ENCODE assay signal across 9 cellular contexts in the genomic region with DNA sequence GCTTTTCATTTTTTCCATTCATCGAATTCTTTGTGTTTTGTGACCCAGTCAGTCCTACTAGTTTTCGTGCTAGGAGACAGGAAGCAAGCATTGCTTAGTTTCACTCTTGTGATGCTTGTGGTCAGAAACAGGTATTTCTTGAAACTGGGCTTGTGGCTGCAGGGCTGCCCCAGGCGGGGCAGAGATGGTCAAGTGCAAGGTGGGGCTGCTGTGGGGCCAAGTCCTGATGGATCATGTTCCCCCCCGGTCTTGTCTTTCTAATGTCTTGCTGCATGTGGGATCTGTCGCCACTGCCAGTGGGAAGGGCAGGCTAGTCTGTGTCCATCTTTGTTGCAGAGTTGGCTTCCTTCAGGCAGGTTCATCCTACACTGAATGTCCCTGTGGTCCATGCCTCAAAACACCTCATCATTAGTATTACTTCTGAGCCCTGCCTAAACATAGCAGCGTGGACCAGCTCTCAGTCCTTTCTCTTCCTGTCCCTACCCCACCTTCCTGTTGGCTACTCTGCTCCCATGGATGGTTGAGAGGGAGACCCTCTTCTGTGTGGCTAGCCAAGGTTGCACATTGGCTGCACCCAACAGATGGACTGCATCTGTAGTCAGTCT. TPM values are rescaled to one million over a fixed set of nuclear protein-coding genes. Genes with fewer than 3 reads are reported as not detected.
DNase-seq lines count a peak whose midpoint lies in the region; ATAC-seq and FAIRE-seq lines count a peak whose summit lies in the region.
"Had no signal": no experiment of that assay in that cellular context is flagged by ENCODE, and none has a peak within 500 bp of the region (broad histone marks: within the 10 kb centered on the region; RNA-seq: fewer than 3 reads in every experiment).

No MANE protein-coding gene starts in this region.

- WGBS in small intestine, 3 donors: 76 to 88% (median 79%) methylated on average over 6 of the region's 6 CpGs

- H3K36me3 ChIP-seq in CD8-positive, alpha-beta memory T cell (ENCODE audit: insufficient read depth, low read length): no peaks in the 10 kb centered on the region
- no peaks in the 10 kb centered on the region for H3K36me3 ChIP-seq in small intestine (ENCODE audit: control insufficient read depth in 2 of 2, insufficient read depth in 2 of 2, low read length in 2 of 2)

- CTCF ChIA-PET in CD8-positive, alpha-beta memory T cell (lab: Charles Lee): interaction anchor here (1.1 to 6.3 kb wide), 3 partner anchors 18 to 70 kb away, joined by 4 to 48 read pairs (median 6); no protein-coding TSS in a partner anchor

- H3K27ac ChIP-seq in CD8-positive, alpha-beta memory T cell (ENCODE audit: low read depth, low read length): no peak overlapping the region
- H3K27ac ChIP-seq in small intestine (ENCODE audit: low read depth in 1 of 2, low read length in 1 of 2): no peak overlapping the region

- H3K4me1 ChIP-seq in CD8-positive, alpha-beta memory T cell (ENCODE audit: insufficient read depth, low read length): peaks cover 100% of the 10 kb centered on the region
- peaks cover 9 to 20% of the 10 kb centered on the region in 2 donors for H3K4me1 ChIP-seq in small intestine (ENCODE audit: control insufficient read depth in 2 of 2, insufficient read depth in 1 of 2, low read depth in 1 of 2, low read length in 1 of 2)

- POLR2A ChIA-PET in CD8-positive, alpha-beta memory T cell (lab: Charles Lee): no interaction called here

- peaks cover 0 to 2% (median 0%) of the 10 kb centered on the region in 3 donors for H3K36me3 Mint-ChIP-seq in CD8-positive, alpha-beta memory T cell
- no peaks in the 10 kb centered on the region for H3K36me3 Mint-ChIP-seq in activated naive CD4-positive, alpha-beta T cell treated with anti-CD3 and anti-CD28 coated beads, Interleukin-2, amount 50 U/mL, for 72 hours

- ATAC-seq in GM19324 (IDR thresholded peaks at IDR 0.05; ENCODE audit: low FRiP score, unreplicated experiment) (peak; percentile 67), HG03097 (IDR thresholded peaks at IDR 0.05; ENCODE audit: low FRiP score, unreplicated experiment) (peak; percentile 57)
- peak; percentile 49 to 73 for ATAC-seq in activated naive CD4-positive, alpha-beta T cell treated with anti-CD3 and anti-CD28 coated beads, Interleukin-2, amount 50 U/mL, for 72 hours

- FAIRE-seq in small intestine (lab: Jason Lieb, UNC): no peak
- FAIRE-seq: G401.6 had no signal

- no peaks in the 10 kb centered on the region for H3K9me3 ChIP-seq in CD8-positive, alpha-beta memory T cell (ENCODE audit: low read length)
- H3K9me3 ChIP-seq in small intestine (ENCODE audit: control insufficient read depth, low read depth): no peaks in the 10 kb centered on the region

- no peak overlapping the region for H3K4me3 ChIP-seq in CD8-positive, alpha-beta memory T cell (ENCODE audit: low read length)
- H3K4me3 ChIP-seq in small intestine (ENCODE audit: low read depth in 1 of 2, low read length in 2 of 2): no peak overlapping the region

- DNase-seq in CD8-positive, alpha-beta memory T cell: peak in 1 of 5 donors; percentile 18
- peak in 1 of 2 donors; percentile 73 for DNase-seq in activated naive CD4-positive, alpha-beta T cell treated with anti-CD3 and anti-CD28 coated beads, Interleukin-2, amount 50 U/mL, for 72 hours (ENCODE audit: low spot score in 2 of 2)
- DNase-seq in A172 (ENCODE audit: low spot score): no peak
- no peak for DNase-seq in small intestine
- DNase-seq in stimulated activated CD4-positive, alpha-beta T cell treated with anti-CD3 and anti-CD28 coated beads, Interleukin-4, amount 100 ng/mL, for 1 hour: no peak
- DNase-seq in MV-4-11 (lab: John Stamatoyannopoulos, UW): no peak

- H3K27me3 ChIP-seq in CD8-positive, alpha-beta memory T cell (ENCODE audit: insufficient read depth, low read length, poor library complexity, severe bottlenecking): no peaks in the 10 kb centered on the region
- no peaks in the 10 kb centered on the region for H3K27me3 ChIP-seq in small intestine (ENCODE audit: control insufficient read depth in 2 of 2, insufficient read depth in 2 of 2, low read length in 2 of 2)

- H3K27me3 Mint-ChIP-seq in CD8-positive, alpha-beta memory T cell: no peaks in the 10 kb centered on the region

- H3K4me3 Mint-ChIP-seq in CD8-positive, alpha-beta memory T cell: peak overlapping the region; percentile 2 to 89 (median 62)

- peak overlapping the region; percentile 65 to 97 (median 85) for H3K27ac Mint-ChIP-seq in CD8-positive, alpha-beta memory T cell
- H3K27ac Mint-ChIP-seq in activated naive CD4-positive, alpha-beta T cell treated with anti-CD3 and anti-CD28 coated beads, Interleukin-2, amount 50 U/mL, for 72 hours: peak overlapping the region; percentile 87 to 90

- no peaks in the 10 kb centered on the region for H3K9me3 Mint-ChIP-seq in CD8-positive, alpha-beta memory T cell
- no peaks in the 10 kb centered on the region for H3K9me3 Mint-ChIP-seq in activated naive CD4-positive, alpha-beta T cell treated with anti-CD3 and anti-CD28 coated beads, Interleukin-2, amount 50 U/mL, for 72 hours

- peaks cover 94 to 100% (median 100%) of the 10 kb centered on the region in 3 donors for H3K4me1 Mint-ChIP-seq in CD8-positive, alpha-beta memory T cell

RNA-seq across cellular contexts. Expression of a gene that starts 38.7 kb away (rescaled TPM):
- 10 to 100 TPM; 41.0 to 46.9 TPM for total RNA-seq in CD8-positive, alpha-beta memory T cell
- 61.4 TPM for polyA plus RNA-seq in CD8-positive, alpha-beta memory T cell
- total RNA-seq in activated naive CD4-positive, alpha-beta T cell treated with anti-CD3 and anti-CD28 coated beads, Interleukin-2, amount 50 U/mL, for 72 hours: 10 to 100 TPM; 46.6 to 48.1 TPM
- 19.7 and 22.0 TPM in 2 replicates for total RNA-seq in A172 (2014; rRNA removed; shearing (Covaris generic))
- 1 to 10 TPM; 1.6 to 6.1 (median 2.2) TPM for polyA plus RNA-seq in small intestine
